9 cellular contexts compared by ENCODE assay signal in genomic region chr21:24514081-24514733, GRCh38.
DNase-seq lines count a peak whose midpoint lies in the region; ATAC-seq and TF ChIP-seq lines count a peak whose summit lies in the region.
"Had no signal": no experiment of that assay in that cellular context is flagged by ENCODE, and none has a peak within 500 bp of the region (broad histone marks: within the 10 kb centered on the region; RNA-seq: fewer than 3 reads in every experiment).

No MANE protein-coding gene starts in this region.

- H3K36me3 ChIP-seq in body of pancreas (replicated peaks in 1 of 2; ENCODE audit: insufficient read depth in 1 of 2, low read depth in 2 of 2): no peaks in the 10 kb centered on the region
- H3K36me3 ChIP-seq in uterus: no peaks in the 10 kb centered on the region

- no peak overlapping the region for H3K27ac Mint-ChIP-seq in osteocyte (ENCODE audit: unreplicated experiment)

- H3K27me3 Mint-ChIP-seq in osteocyte (ENCODE audit: unreplicated experiment): no peaks in the 10 kb centered on the region

- 16 to 19% methylated on average over 6 of the region's 6 CpGs for WGBS in body of pancreas, 2 donors

- H3K9me3 Mint-ChIP-seq in osteocyte (ENCODE audit: unreplicated experiment): peaks cover 4% of the 10 kb centered on the region

- no peak overlapping the region for H3K4me3 Mint-ChIP-seq in osteocyte (ENCODE audit: unreplicated experiment)

- in situ Hi-C loops in GM13976 (cut with MboI; ENCODE audit: low sequenced_read_pairs, unreplicated experiment): no loop called here

- no peaks in the 10 kb centered on the region for H3K9me3 ChIP-seq in body of pancreas
- no peaks in the 10 kb centered on the region for H3K9me3 ChIP-seq in uterus

- intact Hi-C loops in body of pancreas (cut with DNase I): no loop called here
- intact Hi-C loops in uterus (cut with DNase I; ENCODE audit: low total_unique reads): no loop called here

- ATAC-seq in body of pancreas (no peak), HG03520 (IDR thresholded peaks at IDR 0.05; ENCODE audit: unreplicated experiment) (no peak), GM18520 (IDR thresholded peaks at IDR 0.05; ENCODE audit: unreplicated experiment) (no peak), GM18858 (IDR thresholded peaks at IDR 0.05; ENCODE audit: unreplicated experiment) (no peak)

- H3K27me3 ChIP-seq in body of pancreas: no peaks in the 10 kb centered on the region
- H3K27me3 ChIP-seq in uterus: no peaks in the 10 kb centered on the region

- H3K4me3 ChIP-seq in body of pancreas (no peak overlapping the region), uterus (no peak overlapping the region)

- H3K4me1 ChIP-seq in body of pancreas (no peaks in the 10 kb centered on the region), uterus (no peaks in the 10 kb centered on the region)

- H3K4me1 Mint-ChIP-seq in osteocyte (ENCODE audit: unreplicated experiment): no peaks in the 10 kb centered on the region

- H3K27ac ChIP-seq in body of pancreas (no peak overlapping the region), uterus (no peak overlapping the region)

- TF ChIP-seq CTCF in GM13976 (IDR thresholded peaks at IDR 0.05; ENCODE audit: borderline replicate concordance, control extremely low read depth, extremely low read depth, insufficient read depth, missing control alignments) (peak; percentile 20), body of pancreas (IDR thresholded peaks at IDR 0.05) (peak in 6 of 7 experiments; percentile 25 to 59 (median 43)), osteocyte (IDR thresholded peaks at IDR 0.05) (peak; percentile 54), uterus (IDR thresholded peaks at IDR 0.05) (peak in 2 of 4 experiments; percentile 14 to 34)

- TF ChIP-seq POLR2A in body of pancreas (IDR thresholded peaks at IDR 0.05) (no peak), uterus (IDR thresholded peaks at IDR 0.05) (no peak)

- H3K36me3 Mint-ChIP-seq in osteocyte (ENCODE audit: unreplicated experiment): no peaks in the 10 kb centered on the region

- no peak for DNase-seq in GM13976 (ENCODE audit: low spot score)
- DNase-seq in NCI-H146 treated with DMSO at 0.1 percent for 48 hours (lab: John Stamatoyannopoulos, UW; ENCODE audit: unreplicated experiment): peak; percentile 3
- no peak for DNase-seq in body of pancreas
- no peak for DNase-seq in osteocyte (ENCODE audit: extremely low spot score, unreplicated experiment)
- DNase-seq in uterus: no peak
- DNase-seq: T1000 had no signal
